ENCODE assay signal across 19 cellular contexts in genomic region chr9:124452841-124453585, GRCh38. TPM values are rescaled to one million over a fixed set of nuclear protein-coding genes. Genes with fewer than 3 reads are reported as not detected.
DNase-seq lines count a peak whose midpoint lies in the region; ATAC-seq and TF ChIP-seq lines count a peak whose summit lies in the region.
"Had no signal": no experiment of that assay in that cellular context is flagged by ENCODE, and none has a peak within 500 bp of the region (broad histone marks: within the 10 kb centered on the region; RNA-seq: fewer than 3 reads in every experiment).

No MANE protein-coding gene starts in this region.

- no peak for TF ChIP-seq EP300 in transverse colon (IDR thresholded peaks at IDR 0.05; ENCODE audit: low read depth)

- intact Hi-C loops in transverse colon (cut with DNase I; ENCODE audit: low total_unique reads): no loop called here

- H3K27me3 ChIP-seq in iPS-20b (ENCODE audit: insufficient read depth, low read length): peaks cover 39% of the 10 kb centered on the region
- peaks cover 47% of the 10 kb centered on the region for H3K27me3 ChIP-seq in transverse colon
- H3K27me3 ChIP-seq: ovary had no signal

- H3K36me3 ChIP-seq in iPS-20b (ENCODE audit: insufficient read depth, low read depth, low read length) (no peaks in the 10 kb centered on the region), transverse colon (no peaks in the 10 kb centered on the region)
- H3K36me3 ChIP-seq: ovary had no signal

- H3K4me1 ChIP-seq in iPS-20b (ENCODE audit: insufficient read depth, low read length) (peaks cover 4% of the 10 kb centered on the region; the same call in 1 of the 2 replicates), transverse colon (peaks cover 0 to 14% (median 9%) of the 10 kb centered on the region in 4 donors)

- DNase-seq in DMS53 (lab: John Stamatoyannopoulos, UW) (peak; percentile 63), DMS53 treated with DMSO at 0.1 percent for 48 hours (lab: John Stamatoyannopoulos, UW; ENCODE audit: unreplicated experiment) (no peak), chondrocyte (ENCODE audit: low spot score) (peak; percentile 77), transverse colon (no peak), iPS-NIHi7 (ENCODE audit: extremely low spot score) (no peak), A172 (ENCODE audit: low spot score) (no peak)
- DNase-seq: activated CD8-positive, alpha-beta T cell treated with anti-CD3 and anti-CD28 coated beads for 36 hours; anterior cingulate cortex; CD4-positive, alpha-beta memory T cell; immature natural killer cell; NCI-H146; NCI-H510A; ovary had no signal

- no peak overlapping the region for H3K9ac ChIP-seq in iPS-20b (ENCODE audit: low read depth, low read length)

- peaks cover 18% of the 10 kb centered on the region for H3K27me3 Mint-ChIP-seq in chondrocyte (ENCODE audit: low read depth)

- no peak for ATAC-seq in HG03460 (IDR thresholded peaks at IDR 0.05; ENCODE audit: unreplicated experiment)

- 66% methylated on average over 59 of the region's 85 CpGs; no CpG with 5 or more reads in 1 of the 2 donors for WGBS in transverse colon (ENCODE audit: low coverage in 1 of 2), 2 donors

- TF ChIP-seq POLR2A in transverse colon (IDR thresholded peaks at IDR 0.05): no peak

- peak overlapping the region; percentile 50; the same call in 1 of the 2 replicates for H3K4me3 ChIP-seq in iPS-20b (ENCODE audit: low read length)
- H3K4me3 ChIP-seq in transverse colon: peak overlapping the region in 3 of 4 donors; percentile 15 to 40 (median 29)
- H3K4me3 ChIP-seq: ovary had no signal

- no peaks in the 10 kb centered on the region for H3K36me3 Mint-ChIP-seq in chondrocyte (ENCODE audit: low read depth)
- H3K36me3 Mint-ChIP-seq: CD4-positive, alpha-beta memory T cell; immature natural killer cell had no signal

- in situ Hi-C loops in transverse colon (cut with MboI; ENCODE audit: low pct_ligation_motif_present in 1 of 4, low pct_unique_long_range_greater_than_20kb in 1 of 4, low sequenced_read_pairs in 3 of 4): no loop called here

- H3K27ac Mint-ChIP-seq in chondrocyte (ENCODE audit: unreplicated experiment): no peak overlapping the region
- H3K27ac Mint-ChIP-seq: activated CD8-positive, alpha-beta T cell treated with anti-CD3 and anti-CD28 coated beads for 36 hours; immature natural killer cell; stimulated activated naive CD8-positive, alpha-beta T cell treated with anti-CD3 and anti-CD28 coated beads, Interleukin-15, Interleukin-2, amounts not matched to agents 100 ng/mL and 50 ng/mL, for 24 hours had no signal

- peaks cover 7% of the 10 kb centered on the region for H3K4me1 Mint-ChIP-seq in chondrocyte (ENCODE audit: low read depth)
- H3K4me1 Mint-ChIP-seq: immature natural killer cell had no signal

- H3K9me3 Mint-ChIP-seq in chondrocyte (ENCODE audit: low read depth): no peaks in the 10 kb centered on the region
- H3K9me3 Mint-ChIP-seq: activated CD8-positive, alpha-beta T cell treated with anti-CD3 and anti-CD28 coated beads for 36 hours; CD4-positive, alpha-beta memory T cell; immature natural killer cell; stimulated activated naive CD8-positive, alpha-beta T cell treated with anti-CD3 and anti-CD28 coated beads, Interleukin-15, Interleukin-2, amounts not matched to agents 100 ng/mL and 50 ng/mL, for 24 hours had no signal

- no peak for TF ChIP-seq CTCF in chondrocyte (IDR thresholded peaks at IDR 0.05)
- no peak for TF ChIP-seq CTCF in transverse colon (IDR thresholded peaks at IDR 0.05)

- no peaks in the 10 kb centered on the region for H3K9me3 ChIP-seq in iPS-20b (ENCODE audit: insufficient read depth, low read depth, low read length)
- H3K9me3 ChIP-seq in transverse colon: no peaks in the 10 kb centered on the region
- H3K9me3 ChIP-seq: ovary had no signal

- no peak overlapping the region for H3K27ac ChIP-seq in iPS-20b (ENCODE audit: low read length)
- no peak overlapping the region for H3K27ac ChIP-seq in transverse colon
- H3K27ac ChIP-seq: 22Rv1, ovary had no signal

- peak overlapping the region; percentile 25 for H3K4me3 Mint-ChIP-seq in chondrocyte (ENCODE audit: unreplicated experiment)
- H3K4me3 Mint-ChIP-seq: activated CD8-positive, alpha-beta T cell treated with anti-CD3 and anti-CD28 coated beads for 36 hours; CD4-positive, alpha-beta memory T cell; immature natural killer cell; stimulated activated naive CD8-positive, alpha-beta T cell treated with anti-CD3 and anti-CD28 coated beads, Interleukin-15, Interleukin-2, amounts not matched to agents 100 ng/mL and 50 ng/mL, for 24 hours had no signal

RNA-seq across cellular contexts. Expression of gene ADGRD2, which starts 2.8 kb away (rescaled TPM):
- total RNA-seq in chondrocyte (not detected in 3 replicates), transverse colon (not detected)
- total RNA-seq in A172 (2014; rRNA removed; shearing (Covaris generic)): not detected in 2 replicates
- total RNA-seq: activated CD8-positive, alpha-beta T cell treated with anti-CD3 and anti-CD28 coated beads for 36 hours; CD4-positive, alpha-beta memory T cell; dermis microvascular lymphatic vessel endothelial cell; ovary had no signal

RNA-seq across cellular contexts. Expression of gene PSMB7, which starts 37.8 kb away (rescaled TPM):
- total RNA-seq in chondrocyte (105 to 132 TPM (median 108 TPM) in 3 replicates), transverse colon (100 to 1,000 TPM in 1 of 4 donors, 10 to 100 TPM in 3; 11.6 to 136 (median 51.6) TPM)
- 609 and 677 TPM in 2 replicates for total RNA-seq in A172 (2014; rRNA removed; shearing (Covaris generic))

RNA-seq across cellular contexts. Expression of gene NR5A1, which starts 54.2 kb away (rescaled TPM):
- total RNA-seq in chondrocyte (not detected in 3 replicates), transverse colon (not detected)
- not detected in 2 replicates for total RNA-seq in A172 (2014; rRNA removed; shearing (Covaris generic))
- total RNA-seq: activated CD8-positive, alpha-beta T cell treated with anti-CD3 and anti-CD28 coated beads for 36 hours; CD4-positive, alpha-beta memory T cell; dermis microvascular lymphatic vessel endothelial cell; mononuclear cell had no signal

Comparison
In these comparisons a context has a peak if more than half of its experiments do, and no peak if none do; other contexts are left out.
1. DNase-seq: peak in DMS53 (single experiment) and chondrocyte (single experiment); none in DMS53 treated with DMSO at 0.1 percent for 48 hours (single experiment), transverse colon (single experiment), iPS-NIHi7 (single experiment) and A172 (single experiment).